1 cellular context compared by ENCODE assay signal in the genomic region with DNA sequence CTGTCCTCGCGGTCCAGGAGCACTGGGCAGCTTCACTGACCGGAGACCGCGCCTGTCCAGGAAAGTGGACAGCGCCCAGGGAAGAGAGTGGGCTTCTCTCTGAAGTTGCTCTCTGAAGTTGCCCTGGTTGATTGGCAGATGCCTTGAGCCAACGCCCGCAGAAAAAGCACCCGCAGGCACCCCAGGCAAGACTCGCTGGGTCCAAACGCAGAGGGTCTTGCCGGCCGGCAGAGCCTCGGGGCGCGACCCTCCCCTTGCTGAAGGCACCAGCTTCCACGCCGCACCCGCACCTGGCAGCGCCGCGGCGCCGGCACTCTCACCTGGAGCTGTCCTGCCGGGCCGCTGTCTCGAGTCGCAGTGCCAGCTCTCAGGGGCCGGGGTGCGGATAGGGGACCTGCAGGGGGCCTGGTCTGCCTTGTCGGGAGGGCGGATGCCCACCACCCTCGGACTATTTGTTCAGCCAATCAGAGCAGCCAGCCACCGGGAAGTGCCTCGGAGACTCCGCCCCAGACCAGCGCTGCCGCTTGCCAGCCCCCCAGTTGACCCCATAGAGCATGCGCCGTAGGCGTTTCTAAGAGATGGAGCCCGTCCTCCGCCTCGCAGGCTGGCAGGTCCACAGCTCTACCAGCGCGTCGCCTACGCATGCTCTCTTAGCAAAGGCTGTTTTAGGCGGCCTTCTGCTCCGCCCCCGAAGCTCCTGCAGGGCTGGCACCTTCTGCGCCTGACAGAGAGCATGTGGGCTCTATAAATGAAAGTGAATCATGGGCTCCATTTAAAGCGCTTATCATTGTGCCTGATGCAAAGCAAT.
TF ChIP-seq lines count a peak whose summit lies in the region.

A gene (minus strand): TSS at position 359 of the 808 bp plus-strand sequence. CDS start 4,127 bp downstream, outside the sequence.

TF ChIP-seq in HepG2, 621 proteins besides CTCF, POLR2A, EP300 and RAD21 (continued from another document and continues in another):
- TF ChIP-seq, protein P1, sequence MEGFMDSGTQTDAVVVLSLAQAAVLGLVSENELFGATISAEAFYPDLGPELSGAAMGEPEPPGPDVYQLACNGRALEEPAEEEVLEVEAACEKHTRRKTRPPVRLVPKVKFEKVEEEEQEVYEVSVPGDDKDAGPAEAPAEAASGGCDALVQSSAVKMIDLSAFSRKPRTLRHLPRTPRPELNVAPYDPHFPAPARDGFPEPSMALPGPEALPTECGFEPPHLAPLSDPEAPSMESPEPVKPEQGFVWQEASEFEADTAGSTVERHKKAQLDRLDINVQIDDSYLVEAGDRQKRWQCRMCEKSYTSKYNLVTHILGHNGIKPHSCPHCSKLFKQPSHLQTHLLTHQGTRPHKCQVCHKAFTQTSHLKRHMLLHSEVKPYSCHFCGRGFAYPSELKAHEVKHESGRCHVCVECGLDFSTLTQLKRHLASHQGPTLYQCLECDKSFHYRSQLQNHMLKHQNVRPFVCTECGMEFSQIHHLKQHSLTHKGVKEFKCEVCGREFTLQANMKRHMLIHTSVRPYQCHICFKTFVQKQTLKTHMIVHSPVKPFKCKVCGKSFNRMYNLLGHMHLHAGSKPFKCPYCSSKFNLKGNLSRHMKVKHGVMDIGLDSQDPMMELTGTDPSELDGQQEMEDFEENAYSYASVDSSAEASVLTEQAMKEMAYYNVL (CRISPR knock-in tag; IDR thresholded peaks at IDR 0.05; ENCODE audit: borderline replicate concordance) = no peak
- no peak for TF ChIP-seq RBM39 (IDR thresholded peaks at IDR 0.05; ENCODE audit: low read depth, low read length, poor library complexity, severe bottlenecking)
- peak; percentile 89; the same call in 1 of the 2 replicates for TF ChIP-seq SMAD1 (CRISPR knock-in tag; IDR thresholded peaks at IDR 0.05; ENCODE audit: borderline replicate concordance, low read depth)
- TF ChIP-seq SMAD3 (CRISPR knock-in tag; IDR thresholded peaks at IDR 0.05) = no peak
- TF ChIP-seq ZNF605 (CRISPR knock-in tag; IDR thresholded peaks at IDR 0.05) = no peak
- TF ChIP-seq NKX3-1 (CRISPR knock-in tag; IDR thresholded peaks at IDR 0.05) = 0 out of 2 replicates have a peak, but pooled peaks have one; percentile 13
- no peak for TF ChIP-seq PTBP1 (IDR thresholded peaks at IDR 0.05; ENCODE audit: low read depth, low read length, poor library complexity, severe bottlenecking)
- TF ChIP-seq ZFY (CRISPR knock-in tag; IDR thresholded peaks at IDR 0.05) = peak; percentile 69
- TF ChIP-seq, protein P2, sequence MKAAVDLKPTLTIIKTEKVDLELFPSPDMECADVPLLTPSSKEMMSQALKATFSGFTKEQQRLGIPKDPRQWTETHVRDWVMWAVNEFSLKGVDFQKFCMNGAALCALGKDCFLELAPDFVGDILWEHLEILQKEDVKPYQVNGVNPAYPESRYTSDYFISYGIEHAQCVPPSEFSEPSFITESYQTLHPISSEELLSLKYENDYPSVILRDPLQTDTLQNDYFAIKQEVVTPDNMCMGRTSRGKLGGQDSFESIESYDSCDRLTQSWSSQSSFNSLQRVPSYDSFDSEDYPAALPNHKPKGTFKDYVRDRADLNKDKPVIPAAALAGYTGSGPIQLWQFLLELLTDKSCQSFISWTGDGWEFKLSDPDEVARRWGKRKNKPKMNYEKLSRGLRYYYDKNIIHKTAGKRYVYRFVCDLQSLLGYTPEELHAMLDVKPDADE (CRISPR knock-in tag; IDR thresholded peaks at IDR 0.05) = no peak
- TF ChIP-seq, protein P3, sequence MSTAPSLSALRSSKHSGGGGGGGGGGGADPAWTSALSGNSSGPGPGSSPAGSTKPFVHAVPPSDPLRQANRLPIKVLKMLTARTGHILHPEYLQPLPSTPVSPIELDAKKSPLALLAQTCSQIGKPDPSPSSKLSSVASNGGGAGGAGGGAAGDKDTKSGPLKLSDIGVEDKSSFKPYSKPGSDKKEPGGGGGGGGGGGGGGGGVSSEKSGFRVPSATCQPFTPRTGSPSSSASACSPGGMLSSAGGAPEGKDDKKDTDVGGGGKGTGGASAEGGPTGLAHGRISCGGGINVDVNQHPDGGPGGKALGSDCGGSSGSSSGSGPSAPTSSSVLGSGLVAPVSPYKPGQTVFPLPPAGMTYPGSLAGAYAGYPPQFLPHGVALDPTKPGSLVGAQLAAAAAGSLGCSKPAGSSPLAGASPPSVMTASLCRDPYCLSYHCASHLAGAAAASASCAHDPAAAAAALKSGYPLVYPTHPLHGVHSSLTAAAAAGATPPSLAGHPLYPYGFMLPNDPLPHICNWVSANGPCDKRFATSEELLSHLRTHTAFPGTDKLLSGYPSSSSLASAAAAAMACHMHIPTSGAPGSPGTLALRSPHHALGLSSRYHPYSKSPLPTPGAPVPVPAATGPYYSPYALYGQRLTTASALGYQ (CRISPR knock-in tag; IDR thresholded peaks at IDR 0.05) = no peak
- TF ChIP-seq ZNF776 (CRISPR knock-in tag; IDR thresholded peaks at IDR 0.05) = no peak
- TF ChIP-seq, protein P4, sequence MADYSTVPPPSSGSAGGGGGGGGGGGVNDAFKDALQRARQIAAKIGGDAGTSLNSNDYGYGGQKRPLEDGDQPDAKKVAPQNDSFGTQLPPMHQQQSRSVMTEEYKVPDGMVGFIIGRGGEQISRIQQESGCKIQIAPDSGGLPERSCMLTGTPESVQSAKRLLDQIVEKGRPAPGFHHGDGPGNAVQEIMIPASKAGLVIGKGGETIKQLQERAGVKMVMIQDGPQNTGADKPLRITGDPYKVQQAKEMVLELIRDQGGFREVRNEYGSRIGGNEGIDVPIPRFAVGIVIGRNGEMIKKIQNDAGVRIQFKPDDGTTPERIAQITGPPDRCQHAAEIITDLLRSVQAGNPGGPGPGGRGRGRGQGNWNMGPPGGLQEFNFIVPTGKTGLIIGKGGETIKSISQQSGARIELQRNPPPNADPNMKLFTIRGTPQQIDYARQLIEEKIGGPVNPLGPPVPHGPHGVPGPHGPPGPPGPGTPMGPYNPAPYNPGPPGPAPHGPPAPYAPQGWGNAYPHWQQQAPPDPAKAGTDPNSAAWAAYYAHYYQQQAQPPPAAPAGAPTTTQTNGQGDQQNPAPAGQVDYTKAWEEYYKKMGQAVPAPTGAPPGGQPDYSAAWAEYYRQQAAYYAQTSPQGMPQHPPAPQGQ (CRISPR knock-in tag; IDR thresholded peaks at IDR 0.05; ENCODE audit: borderline replicate concordance) = no peak
- TF ChIP-seq HMG20B (CRISPR knock-in tag; conservative IDR thresholded peaks at IDR 0.05) = no peak
- no peak for TF ChIP-seq ZNF674 (CRISPR knock-in tag; IDR thresholded peaks at IDR 0.05; ENCODE audit: low read depth)
- TF ChIP-seq, protein P5, sequence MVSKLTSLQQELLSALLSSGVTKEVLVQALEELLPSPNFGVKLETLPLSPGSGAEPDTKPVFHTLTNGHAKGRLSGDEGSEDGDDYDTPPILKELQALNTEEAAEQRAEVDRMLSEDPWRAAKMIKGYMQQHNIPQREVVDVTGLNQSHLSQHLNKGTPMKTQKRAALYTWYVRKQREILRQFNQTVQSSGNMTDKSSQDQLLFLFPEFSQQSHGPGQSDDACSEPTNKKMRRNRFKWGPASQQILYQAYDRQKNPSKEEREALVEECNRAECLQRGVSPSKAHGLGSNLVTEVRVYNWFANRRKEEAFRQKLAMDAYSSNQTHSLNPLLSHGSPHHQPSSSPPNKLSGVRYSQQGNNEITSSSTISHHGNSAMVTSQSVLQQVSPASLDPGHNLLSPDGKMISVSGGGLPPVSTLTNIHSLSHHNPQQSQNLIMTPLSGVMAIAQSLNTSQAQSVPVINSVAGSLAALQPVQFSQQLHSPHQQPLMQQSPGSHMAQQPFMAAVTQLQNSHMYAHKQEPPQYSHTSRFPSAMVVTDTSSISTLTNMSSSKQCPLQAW (CRISPR knock-in tag; IDR thresholded peaks at IDR 0.05) = no peak
- TF ChIP-seq ARNTL (CRISPR knock-in tag; IDR thresholded peaks at IDR 0.05) = no peak
- TF ChIP-seq TRIM24 (CRISPR knock-in tag; IDR thresholded peaks at IDR 0.05) = no peak
- no peak for TF ChIP-seq ZNF207 (IDR thresholded peaks at IDR 0.05; ENCODE audit: borderline replicate concordance)
- TF ChIP-seq, protein P6, sequence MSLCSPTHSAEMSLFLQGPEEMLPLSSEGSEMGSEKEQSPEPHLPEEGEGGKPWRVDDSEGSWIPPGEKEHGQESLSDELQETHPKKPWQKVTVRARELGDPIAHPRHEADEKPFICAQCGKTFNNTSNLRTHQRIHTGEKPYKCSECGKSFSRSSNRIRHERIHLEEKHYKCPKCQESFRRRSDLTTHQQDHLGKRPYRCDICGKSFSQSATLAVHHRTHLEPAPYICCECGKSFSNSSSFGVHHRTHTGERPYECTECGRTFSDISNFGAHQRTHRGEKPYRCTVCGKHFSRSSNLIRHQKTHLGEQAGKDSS (CRISPR knock-in tag; IDR thresholded peaks at IDR 0.05; ENCODE audit: borderline replicate concordance, low read depth) = no peak
- no peak for TF ChIP-seq HDAC6 (IDR thresholded peaks at IDR 0.05; ENCODE audit: low read depth, low read length)
- no peak for TF ChIP-seq KDM1A (CRISPR knock-in tag; IDR thresholded peaks at IDR 0.05)
- TF ChIP-seq REPIN1 (CRISPR knock-in tag; IDR thresholded peaks at IDR 0.05; ENCODE audit: borderline replicate concordance, low read depth) = peak; percentile 42; the same call in 1 of the 2 replicates
- TF ChIP-seq PHB2 (IDR thresholded peaks at IDR 0.05; ENCODE audit: partially characterized antibody) = no peak
- TF ChIP-seq, protein P7, sequence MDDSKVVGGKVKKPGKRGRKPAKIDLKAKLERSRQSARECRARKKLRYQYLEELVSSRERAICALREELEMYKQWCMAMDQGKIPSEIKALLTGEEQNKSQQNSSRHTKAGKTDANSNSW (CRISPR knock-in tag; IDR thresholded peaks at IDR 0.05; ENCODE audit: borderline replicate concordance) = no peak
- TF ChIP-seq ZNF10 (CRISPR knock-in tag; IDR thresholded peaks at IDR 0.05; ENCODE audit: borderline replicate concordance, low read depth) = no peak
- TF ChIP-seq, protein P8, sequence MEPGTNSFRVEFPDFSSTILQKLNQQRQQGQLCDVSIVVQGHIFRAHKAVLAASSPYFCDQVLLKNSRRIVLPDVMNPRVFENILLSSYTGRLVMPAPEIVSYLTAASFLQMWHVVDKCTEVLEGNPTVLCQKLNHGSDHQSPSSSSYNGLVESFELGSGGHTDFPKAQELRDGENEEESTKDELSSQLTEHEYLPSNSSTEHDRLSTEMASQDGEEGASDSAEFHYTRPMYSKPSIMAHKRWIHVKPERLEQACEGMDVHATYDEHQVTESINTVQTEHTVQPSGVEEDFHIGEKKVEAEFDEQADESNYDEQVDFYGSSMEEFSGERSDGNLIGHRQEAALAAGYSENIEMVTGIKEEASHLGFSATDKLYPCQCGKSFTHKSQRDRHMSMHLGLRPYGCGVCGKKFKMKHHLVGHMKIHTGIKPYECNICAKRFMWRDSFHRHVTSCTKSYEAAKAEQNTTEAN (CRISPR knock-in tag; conservative IDR thresholded peaks at IDR 0.05) = no peak
- peak; percentile 81 for TF ChIP-seq POLR2G (IDR thresholded peaks at IDR 0.05; ENCODE audit: low read depth, low read length)
- TF ChIP-seq ZNF713 (CRISPR knock-in tag; IDR thresholded peaks at IDR 0.05) = no peak
- TF ChIP-seq NFE2L2 (IDR thresholded peaks at IDR 0.05; ENCODE audit: low read length) = no peak
- TF ChIP-seq SRSF9 (IDR thresholded peaks at IDR 0.05; ENCODE audit: borderline replicate concordance, insufficient read depth, low read depth, low read length, poor library complexity, severe bottlenecking) = no peak
- TF ChIP-seq FOXJ3 (CRISPR knock-in tag; IDR thresholded peaks at IDR 0.05; ENCODE audit: borderline replicate concordance) = no peak
- TF ChIP-seq NFYC (CRISPR knock-in tag; IDR thresholded peaks at IDR 0.05) = peak; percentile 76
- no peak for TF ChIP-seq GLI4 (CRISPR knock-in tag; IDR thresholded peaks at IDR 0.05; ENCODE audit: borderline replicate concordance)
- TF ChIP-seq ZFP90 (CRISPR knock-in tag; IDR thresholded peaks at IDR 0.05; ENCODE audit: borderline replicate concordance) = no peak; the same call in 1 of the 2 replicates
- TF ChIP-seq ZNF205 (CRISPR knock-in tag; IDR thresholded peaks at IDR 0.05) = 0 out of 2 replicates have a peak, but pooled peaks have one; percentile 37
- no peak for TF ChIP-seq ZNF12 (CRISPR knock-in tag; IDR thresholded peaks at IDR 0.05)
- TF ChIP-seq SETDB1 (CRISPR knock-in tag; IDR thresholded peaks at IDR 0.05; ENCODE audit: borderline replicate concordance) = no peak
- no peak for TF ChIP-seq HNF4A (CRISPR knock-in tag; IDR thresholded peaks at IDR 0.05)
- TF ChIP-seq ZNF224 (CRISPR knock-in tag; IDR thresholded peaks at IDR 0.05) = no peak
- no peak for TF ChIP-seq PAX8 (CRISPR knock-in tag; IDR thresholded peaks at IDR 0.05; ENCODE audit: borderline replicate concordance)
- peak; percentile 65; the same call in 1 of the 2 replicates for TF ChIP-seq NFATC3 (CRISPR knock-in tag; IDR thresholded peaks at IDR 0.05)
- TF ChIP-seq, protein P9, sequence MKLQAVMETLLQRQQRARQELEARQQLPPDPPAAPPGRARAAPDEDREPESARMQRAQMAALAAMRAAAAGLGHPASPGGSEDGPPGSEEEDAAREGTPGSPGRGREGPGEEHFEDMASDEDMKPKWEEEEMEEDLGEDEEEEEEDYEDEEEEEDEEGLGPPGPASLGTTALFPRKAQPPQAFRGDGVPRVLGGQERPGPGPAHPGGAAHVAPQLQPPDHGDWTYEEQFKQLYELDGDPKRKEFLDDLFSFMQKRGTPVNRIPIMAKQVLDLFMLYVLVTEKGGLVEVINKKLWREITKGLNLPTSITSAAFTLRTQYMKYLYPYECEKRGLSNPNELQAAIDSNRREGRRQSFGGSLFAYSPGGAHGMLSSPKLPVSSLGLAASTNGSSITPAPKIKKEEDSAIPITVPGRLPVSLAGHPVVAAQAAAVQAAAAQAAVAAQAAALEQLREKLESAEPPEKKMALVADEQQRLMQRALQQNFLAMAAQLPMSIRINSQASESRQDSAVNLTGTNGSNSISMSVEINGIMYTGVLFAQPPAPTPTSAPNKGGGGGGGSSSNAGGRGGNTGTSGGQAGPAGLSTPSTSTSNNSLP (IDR thresholded peaks at IDR 0.05; ENCODE audit: low read depth, low read length) = 0 out of 2 replicates have a peak, but pooled peaks have one; percentile 23
- no peak for TF ChIP-seq ZNF138 (CRISPR knock-in tag; IDR thresholded peaks at IDR 0.05; ENCODE audit: low read depth)
- TF ChIP-seq HMGA1 (CRISPR knock-in tag; conservative IDR thresholded peaks at IDR 0.05) = no peak
- no peak for TF ChIP-seq ZMYM3 (CRISPR knock-in tag; IDR thresholded peaks at IDR 0.05)
- TF ChIP-seq, protein P10, sequence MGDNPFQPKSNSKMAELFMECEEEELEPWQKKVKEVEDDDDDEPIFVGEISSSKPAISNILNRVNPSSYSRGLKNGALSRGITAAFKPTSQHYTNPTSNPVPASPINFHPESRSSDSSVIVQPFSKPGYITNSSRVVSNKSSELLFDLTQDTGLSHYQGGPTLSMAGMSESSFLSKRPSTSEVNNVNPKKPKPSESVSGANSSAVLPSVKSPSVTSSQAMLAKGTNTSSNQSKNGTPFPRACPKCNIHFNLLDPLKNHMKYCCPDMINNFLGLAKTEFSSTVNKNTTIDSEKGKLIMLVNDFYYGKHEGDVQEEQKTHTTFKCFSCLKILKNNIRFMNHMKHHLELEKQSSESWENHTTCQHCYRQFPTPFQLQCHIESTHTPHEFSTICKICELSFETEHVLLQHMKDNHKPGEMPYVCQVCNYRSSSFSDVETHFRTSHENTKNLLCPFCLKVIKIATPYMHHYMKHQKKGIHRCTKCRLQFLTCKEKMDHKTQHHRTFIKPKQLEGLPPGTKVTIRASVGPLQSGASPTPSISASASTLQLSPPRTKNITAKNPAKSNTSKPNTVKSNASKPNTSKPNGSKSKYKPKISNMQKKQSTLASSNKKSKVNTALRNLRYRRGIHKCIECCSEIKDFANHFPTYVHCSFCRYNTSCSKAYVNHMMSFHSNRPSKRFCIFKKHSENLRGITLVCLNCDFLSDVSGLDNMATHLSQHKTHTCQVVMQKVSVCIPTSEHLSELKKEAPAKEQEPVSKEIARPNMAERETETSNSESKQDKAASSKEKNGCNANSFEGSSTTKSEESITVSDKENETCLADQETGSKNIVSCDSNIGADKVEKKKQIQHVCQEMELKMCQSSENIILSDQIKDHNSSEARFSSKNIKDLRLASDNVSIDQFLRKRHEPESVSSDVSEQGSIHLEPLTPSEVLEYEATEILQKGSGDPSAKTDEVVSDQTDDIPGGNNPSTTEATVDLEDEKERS (CRISPR knock-in tag; IDR thresholded peaks at IDR 0.05) = peak; percentile 11; the same call in 1 of the 2 replicates
- peak; percentile 90 for TF ChIP-seq ZMYM4 (CRISPR knock-in tag; IDR thresholded peaks at IDR 0.05)
- no peak for TF ChIP-seq ATAD3A (CRISPR knock-in tag; IDR thresholded peaks at IDR 0.05)
